In the genomic region with DNA sequence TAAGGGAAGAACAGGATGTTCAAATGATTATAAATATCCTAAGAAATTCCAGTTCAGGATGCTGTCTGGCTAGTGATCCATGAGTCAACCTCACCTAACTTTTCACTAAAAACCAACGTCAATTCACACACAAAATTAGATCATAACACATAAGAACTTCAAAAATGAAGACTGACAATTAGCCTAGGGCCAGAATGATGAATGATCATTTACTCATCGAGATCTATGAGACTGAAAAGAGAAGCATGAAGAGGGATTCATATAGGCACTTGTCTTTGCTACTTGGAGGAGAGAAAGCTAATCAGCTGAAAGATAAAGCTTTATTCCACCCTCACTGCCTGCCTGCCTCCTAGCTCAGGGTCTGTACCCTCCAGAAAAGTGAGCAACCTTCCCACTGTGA, we compare ENCODE assay signal across 37 cellular contexts. TPM values are rescaled to one million over a fixed set of nuclear protein-coding genes. Genes with fewer than 3 reads are reported as not detected.
"Had no signal": no experiment of that assay in that cellular context is flagged by ENCODE, and none has a peak within 500 bp of the region (broad histone marks: within the 10 kb centered on the region; RNA-seq: fewer than 3 reads in every experiment).

No MANE protein-coding gene starts in this region.

- H2AFZ ChIP-seq: hepatocyte, neural progenitor cell, parathyroid adenoma had no signal

- H3K4me2 ChIP-seq: hepatocyte, neural progenitor cell had no signal

- H3K27ac Mint-ChIP-seq: activated CD4-positive, alpha-beta memory T cell treated with anti-CD3 and anti-CD28 coated beads, Interleukin-2, amount 10 ng/mL, durations not matched to agents 7 days and 5 days; activated CD4-positive, alpha-beta T cell treated with anti-CD3 and anti-CD28 coated beads, Interleukin-2, amount 10 ng/mL, durations not matched to agents 7 days and 5 days; activated naive CD4-positive, alpha-beta T cell treated with anti-CD3 and anti-CD28 coated beads, Interleukin-2, amount 50 U/mL, for 24 hours; activated naive CD8-positive, alpha-beta T cell treated with anti-CD3 and anti-CD28 coated beads, Interleukin-2, amount 50 U/mL, for 24 hours; activated T-helper 2 cell treated with anti-CD3 and anti-CD28 coated beads, Interferon-gamma antibody, Interleukin-2, Interleukin-4, amounts not matched to agents 10 μg/mL and 5 μg/mL and 100 μg/mL, durations not matched to agents 14 hours and 24 hours and 36 hours; memory B cell; natural killer cell; neural progenitor cell; stimulated activated memory B cell treated with anti-CD40 and anti-IgM and Interleukin-4, amounts not matched to agents 10 μg/mL and 1 μg/mL and 100 μg/mL, for 72 hours; T-helper 17 cell had no signal

- FAIRE-seq: endometrium, small intestine had no signal

- H3K9me3 Mint-ChIP-seq: activated CD4-positive, alpha-beta memory T cell treated with anti-CD3 and anti-CD28 coated beads, Interleukin-2, amount 10 ng/mL, durations not matched to agents 7 days and 5 days; activated CD4-positive, alpha-beta T cell treated with anti-CD3 and anti-CD28 coated beads, Interleukin-2, amount 10 ng/mL, durations not matched to agents 7 days and 5 days; neural progenitor cell had no signal

- H3K36me3 ChIP-seq: cardiac muscle cell, colonic mucosa, gastroesophageal sphincter, neural progenitor cell, sigmoid colon, stomach, thyroid gland, upper lobe of left lung, vagina had no signal

- H3K27me3 ChIP-seq: cardiac muscle cell, colonic mucosa, neural progenitor cell, thyroid gland, upper lobe of left lung, vagina had no signal

- H3K4me1 ChIP-seq: colonic mucosa, gastroesophageal sphincter, parathyroid adenoma, psoas muscle, sigmoid colon, stomach, thyroid gland, upper lobe of left lung, vagina had no signal

- H3K79me2 ChIP-seq: hepatocyte, parathyroid adenoma had no signal

- ATAC-seq: activated naive CD8-positive, alpha-beta T cell treated with anti-CD3 and anti-CD28 coated beads, Interleukin-2, amount 50 U/mL, for 24 hours; gastroesophageal sphincter; left colon; natural killer cell; psoas muscle; stimulated activated memory B cell treated with anti-CD40 and anti-IgM and Interleukin-4, amounts not matched to agents 10 μg/mL and 1 μg/mL and 100 μg/mL, for 72 hours; T-helper 17 cell had no signal

- H3K9ac ChIP-seq: neural progenitor cell, parathyroid adenoma had no signal

- H3K9me3 ChIP-seq: colonic mucosa, thyroid gland, upper lobe of left lung, vagina had no signal

- H3K4me3 Mint-ChIP-seq: activated CD4-positive, alpha-beta memory T cell treated with anti-CD3 and anti-CD28 coated beads, Interleukin-2, amount 10 ng/mL, durations not matched to agents 7 days and 5 days; activated CD4-positive, alpha-beta T cell treated with anti-CD3 and anti-CD28 coated beads, Interleukin-2, amount 10 ng/mL, durations not matched to agents 7 days and 5 days; activated naive CD4-positive, alpha-beta T cell treated with anti-CD3 and anti-CD28 coated beads, Interleukin-2, amount 50 U/mL, for 24 hours; activated naive CD8-positive, alpha-beta T cell treated with anti-CD3 and anti-CD28 coated beads, Interleukin-2, amount 50 U/mL, for 24 hours; memory B cell; natural killer cell; neural progenitor cell; stimulated activated memory B cell treated with anti-CD40 and anti-IgM and Interleukin-4, amounts not matched to agents 10 μg/mL and 1 μg/mL and 100 μg/mL, for 72 hours; T-helper 17 cell had no signal

- DNase-seq: activated CD4-positive, alpha-beta memory T cell treated with anti-CD3 and anti-CD28 coated beads, Interleukin-2, amount 10 ng/mL, durations not matched to agents 7 days and 5 days; activated CD4-positive, alpha-beta T cell treated with anti-CD3 and anti-CD28 coated beads for 1 hour; activated CD4-positive, alpha-beta T cell treated with anti-CD3 and anti-CD28 coated beads, Interleukin-2, amount 10 ng/mL, durations not matched to agents 7 days and 5 days; activated naive CD8-positive, alpha-beta T cell treated with anti-CD3 and anti-CD28 coated beads, Interleukin-2, amount 50 U/mL, for 24 hours; activated T-cell treated with anti-CD3 and anti-CD28 coated beads, Interleukin-2, amount 50 U/mL, for 48 hours; cerebellar nuclear complex; colonic mucosa; effector CD8-positive, alpha-beta T cell; erythroblast; islet precursor cell; left colon; natural killer cell; occipital lobe; psoas muscle; sigmoid colon; small intestine; stimulated activated CD4-positive, alpha-beta T cell treated with anti-CD3 and anti-CD28 coated beads, Interleukin-1b, Interleukin-23, amount 100 ng/mL, for 48 hours; stimulated activated CD4-positive, alpha-beta T cell treated with anti-CD3 and anti-CD28 coated beads, Interleukin-4, amount 100 ng/mL, for 4 hours; stimulated activated CD8-positive, alpha-beta memory T cell treated with anti-CD3 and anti-CD28 coated beads, Interleukin-4, amount 100 ng/mL, for 48 hours; stomach; T-helper 17 cell; T1000; thyroid gland; upper lobe of left lung had no signal

- H3K27ac ChIP-seq: cardiac muscle cell, colonic mucosa, gastroesophageal sphincter, hepatocyte, neural progenitor cell, parathyroid adenoma, psoas muscle, sigmoid colon, stomach, thyroid gland, upper lobe of left lung, vagina had no signal

- H3K4me3 ChIP-seq: cardiac muscle cell, colonic mucosa, gastroesophageal sphincter, hepatocyte, neural progenitor cell, psoas muscle, sigmoid colon, stomach, thyroid gland, upper lobe of left lung, vagina had no signal

- H3K27me3 Mint-ChIP-seq: memory B cell; stimulated activated memory B cell treated with anti-CD40 and anti-IgM and Interleukin-4, amounts not matched to agents 10 μg/mL and 1 μg/mL and 100 μg/mL, for 72 hours had no signal

- H3K4me1 Mint-ChIP-seq: activated CD4-positive, alpha-beta memory T cell treated with anti-CD3 and anti-CD28 coated beads, Interleukin-2, amount 10 ng/mL, durations not matched to agents 7 days and 5 days; natural killer cell had no signal

RNA-seq across cellular contexts. Expression of gene FIGLA, which starts 52.3 kb away (rescaled TPM):
- total RNA-seq: activated CD4-positive, alpha-beta memory T cell treated with anti-CD3 and anti-CD28 coated beads, Interleukin-2, amount 10 ng/mL, durations not matched to agents 7 days and 5 days; activated CD4-positive, alpha-beta T cell treated with anti-CD3 and anti-CD28 coated beads, Interleukin-2, amount 10 ng/mL, durations not matched to agents 7 days and 5 days; activated T-helper 2 cell treated with anti-CD3 and anti-CD28 coated beads, Interferon-gamma antibody, Interleukin-2, Interleukin-4, amounts not matched to agents 10 μg/mL and 5 μg/mL and 100 μg/mL, durations not matched to agents 14 hours and 24 hours and 36 hours; cardiac muscle cell; colonic mucosa; dermis microvascular lymphatic vessel endothelial cell; gastroesophageal sphincter; hepatocyte; left colon; lower leg skin; natural killer cell; occipital lobe; psoas muscle; sigmoid colon; stomach; T-helper 17 cell; thyroid gland; upper lobe of left lung; vagina had no signal
- polyA plus RNA-seq: cardiac muscle cell, hepatocyte, sigmoid colon, small intestine had no signal
